In the genomic region with DNA sequence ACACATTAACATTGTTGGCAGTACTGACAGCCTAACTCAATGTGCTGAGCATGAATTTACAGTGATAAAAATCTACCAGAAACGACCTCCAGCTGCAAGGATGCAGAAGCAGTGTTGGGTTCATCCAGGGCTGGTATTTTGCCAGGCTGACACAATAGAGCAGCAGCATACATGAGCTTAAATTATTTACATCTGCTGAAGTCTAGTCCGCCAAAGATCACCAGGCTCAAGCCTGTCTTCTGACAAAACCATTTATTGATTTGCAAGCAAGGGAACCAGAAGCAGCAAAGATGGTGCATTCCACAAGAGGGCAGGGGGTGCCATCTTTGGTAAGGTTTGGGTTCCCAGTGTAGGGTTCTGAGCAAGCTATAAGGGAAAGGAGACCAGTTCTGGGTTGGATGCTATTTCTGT, we compare ENCODE assay signal across 1 cellular context.
TF ChIP-seq lines count a peak whose summit lies in the region.

No MANE protein-coding gene starts in this region.

TF ChIP-seq in K562, 482 proteins besides CTCF, POLR2A, EP300 and RAD21:
- TF ChIP-seq ZFX (CRISPR knock-in tag; IDR thresholded peaks at IDR 0.05) (no peak), NFE2 (IDR thresholded peaks at IDR 0.05; ENCODE audit: low read depth) (no peak), MED1 (CRISPR knock-in tag; IDR thresholded peaks at IDR 0.05; ENCODE audit: borderline replicate concordance) (no peak), ERF (CRISPR knock-in tag; IDR thresholded peaks at IDR 0.05) (no peak), ZNF778 (CRISPR knock-in tag; IDR thresholded peaks at IDR 0.05) (no peak), RCOR1 (IDR thresholded peaks at IDR 0.05; ENCODE audit: borderline replicate concordance in 1 of 2, low read depth in 2 of 2, low read length in 2 of 2) (no peak), RBFOX2 (IDR thresholded peaks at IDR 0.05; ENCODE audit: low read depth, low read length) (no peak), TAF7 (tag; IDR thresholded peaks at IDR 0.05) (no peak), TEAD2 (tag; IDR thresholded peaks at IDR 0.05) (no peak), RBM39 (optimal IDR thresholded peaks at IDR 0.05; ENCODE audit: low read depth, low read length) (no peak)
- TF ChIP-seq, protein P1, sequence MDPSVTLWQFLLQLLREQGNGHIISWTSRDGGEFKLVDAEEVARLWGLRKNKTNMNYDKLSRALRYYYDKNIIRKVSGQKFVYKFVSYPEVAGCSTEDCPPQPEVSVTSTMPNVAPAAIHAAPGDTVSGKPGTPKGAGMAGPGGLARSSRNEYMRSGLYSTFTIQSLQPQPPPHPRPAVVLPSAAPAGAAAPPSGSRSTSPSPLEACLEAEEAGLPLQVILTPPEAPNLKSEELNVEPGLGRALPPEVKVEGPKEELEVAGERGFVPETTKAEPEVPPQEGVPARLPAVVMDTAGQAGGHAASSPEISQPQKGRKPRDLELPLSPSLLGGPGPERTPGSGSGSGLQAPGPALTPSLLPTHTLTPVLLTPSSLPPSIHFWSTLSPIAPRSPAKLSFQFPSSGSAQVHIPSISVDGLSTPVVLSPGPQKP (CRISPR knock-in tag; IDR thresholded peaks at IDR 0.05) = no peak
- TF ChIP-seq, protein P2, sequence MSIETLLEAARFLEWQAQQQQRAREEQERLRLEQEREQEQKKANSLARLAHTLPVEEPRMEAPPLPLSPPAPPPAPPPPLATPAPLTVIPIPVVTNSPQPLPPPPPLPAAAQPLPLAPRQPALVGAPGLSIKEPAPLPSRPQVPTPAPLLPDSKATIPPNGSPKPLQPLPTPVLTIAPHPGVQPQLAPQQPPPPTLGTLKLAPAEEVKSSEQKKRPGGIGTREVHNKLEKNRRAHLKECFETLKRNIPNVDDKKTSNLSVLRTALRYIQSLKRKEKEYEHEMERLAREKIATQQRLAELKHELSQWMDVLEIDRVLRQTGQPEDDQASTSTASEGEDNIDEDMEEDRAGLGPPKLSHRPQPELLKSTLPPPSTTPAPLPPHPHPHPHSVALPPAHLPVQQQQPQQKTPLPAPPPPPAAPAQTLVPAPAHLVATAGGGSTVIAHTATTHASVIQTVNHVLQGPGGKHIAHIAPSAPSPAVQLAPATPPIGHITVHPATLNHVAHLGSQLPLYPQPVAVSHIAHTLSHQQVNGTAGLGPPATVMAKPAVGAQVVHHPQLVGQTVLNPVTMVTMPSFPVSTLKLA (conservative IDR thresholded peaks at IDR 0.05) = no peak
